In genomic region chr1:36094621-36095061, GRCh38 we compare ENCODE assay signal across 14 cellular contexts. TPM values are rescaled to one million over a fixed set of nuclear protein-coding genes. Genes with fewer than 3 reads are reported as not detected.
DNase-seq lines count a peak whose midpoint lies in the region; ATAC-seq and TF ChIP-seq lines count a peak whose summit lies in the region.
"Had no signal": no experiment of that assay in that cellular context is flagged by ENCODE, and none has a peak within 500 bp of the region (broad histone marks: within the 10 kb centered on the region; RNA-seq: fewer than 3 reads in every experiment).

No MANE protein-coding gene starts in this region.

- H3K4me2 ChIP-seq in osteoblast (ENCODE audit: insufficient read depth, low read length), result no peak overlapping the region

- H3K36me3 ChIP-seq in stomach smooth muscle (ENCODE audit: control insufficient read depth in 2 of 2, insufficient read depth in 2 of 2, low read length in 2 of 2) (peaks cover 37 to 43% of the 10 kb centered on the region in 2 donors), osteoblast (ENCODE audit: insufficient read depth, low read length) (peaks cover 44% of the 10 kb centered on the region)

- H3K4me3 ChIP-seq in fibroblast of the aortic adventitia (ENCODE audit: low read depth, low read length) (no peak overlapping the region), stomach smooth muscle (ENCODE audit: low read length in 2 of 2) (no peak overlapping the region), osteoblast (ENCODE audit: insufficient read depth, low read length) (no peak overlapping the region)
- H3K4me3 ChIP-seq: gastroesophageal sphincter had no signal

- H3K27ac ChIP-seq in stomach smooth muscle (ENCODE audit: low read length), result peak overlapping the region; percentile 18
- H3K27ac ChIP-seq in osteoblast (ENCODE audit: low read depth, low read length), result no peak overlapping the region
- H3K27ac ChIP-seq: 22Rv1 had no signal

- peaks cover 10% of the 10 kb centered on the region for H4K20me1 ChIP-seq in osteoblast (ENCODE audit: insufficient read depth, low read length)

- H2AFZ ChIP-seq in osteoblast (ENCODE audit: low read length), result no peak overlapping the region

- ATAC-seq in SK-N-SH treated with all-trans-retinoic acid at 6 μM for 48 hours, result peak; percentile 77
- ATAC-seq: gastroesophageal sphincter had no signal

- peaks cover 32% of the 10 kb centered on the region for H3K79me2 ChIP-seq in osteoblast (ENCODE audit: insufficient read depth, low read length)

- peak; percentile 29 for DNase-seq in DMS 273 (lab: John Stamatoyannopoulos, UW; ENCODE audit: unreplicated experiment)
- no peak for DNase-seq in DMS 273 treated with DMSO at 0.1 percent for 48 hours (lab: John Stamatoyannopoulos, UW)
- peak; percentile 66 for DNase-seq in fibroblast of the aortic adventitia (ENCODE audit: low read depth)
- no peak for DNase-seq in NCI-H1417 treated with DMSO at 0.1 percent for 48 hours (lab: John Stamatoyannopoulos, UW)
- DNase-seq in GDM1 (lab: John Stamatoyannopoulos, UW), result no peak
- DNase-seq in osteoblast (ENCODE audit: insufficient read length, low spot score, missing footprints), result no peak
- DNase-seq: activated CD4-positive, alpha-beta T cell treated with anti-CD3 and anti-CD28 coated beads, Interleukin-2, amount 10 ng/mL, durations not matched to agents 7 days and 5 days; NCI-H1417; SW 1271; trophoblast cell had no signal

- H3K9me3 ChIP-seq in stomach smooth muscle (ENCODE audit: control insufficient read depth in 2 of 2, low read length in 2 of 2) (no peaks in the 10 kb centered on the region), osteoblast (ENCODE audit: low read depth, low read length) (no peaks in the 10 kb centered on the region)
- H3K9me3 ChIP-seq: gastroesophageal sphincter had no signal

- H3K9ac ChIP-seq in stomach smooth muscle (ENCODE audit: low read length in 2 of 2), result no peak overlapping the region

- H3K27me3 ChIP-seq in stomach smooth muscle (ENCODE audit: control insufficient read depth in 1 of 2, insufficient read depth in 2 of 2, low read length in 2 of 2) (no peaks in the 10 kb centered on the region), osteoblast (ENCODE audit: insufficient read depth, low read length) (no peaks in the 10 kb centered on the region)
- H3K27me3 ChIP-seq: gastroesophageal sphincter had no signal

- TF ChIP-seq CTCF in fibroblast of the aortic adventitia (IDR thresholded peaks at IDR 0.05; ENCODE audit: insufficient read depth, low read length), result no peak
- TF ChIP-seq CTCF in osteoblast (IDR thresholded peaks at IDR 0.05; ENCODE audit: extremely low read depth, low read depth, low read length), result no peak

- H3K4me1 ChIP-seq in stomach smooth muscle (ENCODE audit: control insufficient read depth, insufficient read depth, low read length) (peaks cover 25% of the 10 kb centered on the region), osteoblast (ENCODE audit: insufficient read depth, low read length) (peaks cover 8% of the 10 kb centered on the region)

TF ChIP-seq in SK-N-SH treated with all-trans-retinoic acid at 6 μM for 48 hours, 23 proteins besides CTCF, POLR2A, EP300 and RAD21:
- TF ChIP-seq ZFP3 (CRISPR knock-in tag; IDR thresholded peaks at IDR 0.05) (no peak), CSRNP3 (CRISPR knock-in tag; IDR thresholded peaks at IDR 0.05) (no peak), ZNF70 (CRISPR knock-in tag; IDR thresholded peaks at IDR 0.05) (no peak)
TF ChIP-seq in SK-N-SH treated with all-trans-retinoic acid at 6 μM for 48 hours: peak in this region for 0.

RNA-seq across cellular contexts. Expression of gene ADPRS, which starts 5.9 kb away (rescaled TPM):
- total RNA-seq in fibroblast of the aortic adventitia (ENCODE audit: low replicate concordance) (21.1 and 25.5 TPM in 2 replicates), osteoblast (20.6 and 24.2 TPM in 2 replicates)

RNA-seq across cellular contexts. Expression of gene TEKT2, which starts 10.7 kb away (rescaled TPM):
- total RNA-seq in fibroblast of the aortic adventitia (ENCODE audit: low replicate concordance) (0.18 and 2.1 TPM in 2 replicates), osteoblast (0.29 TPM in 1 of 2 replicates, not detected in the other)
- total RNA-seq: activated CD4-positive, alpha-beta T cell treated with anti-CD3 and anti-CD28 coated beads, Interleukin-2, amount 10 ng/mL, durations not matched to agents 7 days and 5 days had no signal

RNA-seq across cellular contexts. Expression of gene COL8A2, which starts 30.4 kb away (rescaled TPM):
- 11.0 and 20.9 TPM in 2 replicates for total RNA-seq in fibroblast of the aortic adventitia (ENCODE audit: low replicate concordance)
- 12.7 and 15.2 TPM in 2 replicates for total RNA-seq in osteoblast
- total RNA-seq: activated CD4-positive, alpha-beta T cell treated with anti-CD3 and anti-CD28 coated beads, Interleukin-2, amount 10 ng/mL, durations not matched to agents 7 days and 5 days had no signal

RNA-seq across cellular contexts. Expression of gene TRAPPC3, which starts 54.6 kb away (rescaled TPM):
- 80.8 and 102 TPM in 2 replicates for total RNA-seq in fibroblast of the aortic adventitia (ENCODE audit: low replicate concordance)
- 93.4 and 111 TPM in 2 replicates for total RNA-seq in osteoblast

Comparison
In these comparisons a context has a peak if more than half of its experiments do, and no peak if none do; other contexts are left out.
1. DNase-seq: peak in DMS 273 (single experiment) and fibroblast of the aortic adventitia (single experiment); none in DMS 273 treated with DMSO at 0.1 percent for 48 hours (single experiment), NCI-H1417 treated with DMSO at 0.1 percent for 48 hours (single experiment), GDM1 (single experiment) and osteoblast (single experiment).